1 cellular context compared by ENCODE assay signal in genomic region chr15:52529940-52530339, GRCh38.
TF ChIP-seq lines count a peak whose summit lies in the region.

No MANE protein-coding gene starts in this region.

TF ChIP-seq in endothelial cell of umbilical vein, 7 proteins besides CTCF, POLR2A, EP300 and RAD21 (continued from another document):
- TF ChIP-seq FOS (IDR thresholded peaks at IDR 0.05; ENCODE audit: borderline replicate concordance, insufficient read depth, low read length) (no peak), MYC (IDR thresholded peaks at IDR 0.05; ENCODE audit: low read depth, low read length) (no peak), JUN (IDR thresholded peaks at IDR 0.05; ENCODE audit: borderline replicate concordance, insufficient read depth, insufficient read length, low read depth) (no peak), EZH2 (IDR thresholded peaks at IDR 0.05; ENCODE audit: borderline replicate concordance, low read depth, low read length, severe bottlenecking) (no peak)
- TF ChIP-seq, protein P1, sequence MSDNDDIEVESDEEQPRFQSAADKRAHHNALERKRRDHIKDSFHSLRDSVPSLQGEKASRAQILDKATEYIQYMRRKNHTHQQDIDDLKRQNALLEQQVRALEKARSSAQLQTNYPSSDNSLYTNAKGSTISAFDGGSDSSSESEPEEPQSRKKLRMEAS (IDR thresholded peaks at IDR 0.05; ENCODE audit: insufficient read depth, insufficient read length) = no peak
TF ChIP-seq in endothelial cell of umbilical vein: peak in this region for 0.
